Comparison of ENCODE assay signal across 1 cellular context in genomic region chr10:37489658-37490003, GRCh38.
TF ChIP-seq lines count a peak whose summit lies in the region.

No MANE protein-coding gene starts in this region.

TF ChIP-seq in SK-N-SH, 30 proteins besides CTCF, POLR2A, EP300 and RAD21 (continued from another document):
- no peak for TF ChIP-seq TEAD4 (IDR thresholded peaks at IDR 0.05; ENCODE audit: borderline replicate concordance, insufficient read depth)
- no peak for TF ChIP-seq RXRA (IDR thresholded peaks at IDR 0.05; ENCODE audit: borderline replicate concordance, low read depth)
- TF ChIP-seq SIN3A (IDR thresholded peaks at IDR 0.05; ENCODE audit: borderline replicate concordance, low read depth, low read length) = no peak
- TF ChIP-seq, protein P1, sequence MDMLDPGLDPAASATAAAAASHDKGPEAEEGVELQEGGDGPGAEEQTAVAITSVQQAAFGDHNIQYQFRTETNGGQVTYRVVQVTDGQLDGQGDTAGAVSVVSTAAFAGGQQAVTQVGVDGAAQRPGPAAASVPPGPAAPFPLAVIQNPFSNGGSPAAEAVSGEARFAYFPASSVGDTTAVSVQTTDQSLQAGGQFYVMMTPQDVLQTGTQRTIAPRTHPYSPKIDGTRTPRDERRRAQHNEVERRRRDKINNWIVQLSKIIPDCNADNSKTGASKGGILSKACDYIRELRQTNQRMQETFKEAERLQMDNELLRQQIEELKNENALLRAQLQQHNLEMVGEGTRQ (IDR thresholded peaks at IDR 0.05; ENCODE audit: borderline replicate concordance, low read depth, low read length) = no peak
- TF ChIP-seq EZH2phosphoT487 (IDR thresholded peaks at IDR 0.05; ENCODE audit: borderline replicate concordance, low read depth) = no peak
- no peak for TF ChIP-seq NRF1 (IDR thresholded peaks at IDR 0.05; ENCODE audit: low read depth, low read length)
- no peak for TF ChIP-seq TAF1 (IDR thresholded peaks at IDR 0.05; ENCODE audit: borderline replicate concordance, low read depth, low read length)
- TF ChIP-seq TCF12 (IDR thresholded peaks at IDR 0.05) = no peak
- TF ChIP-seq POLR2AphosphoS5 (IDR thresholded peaks at IDR 0.05; ENCODE audit: low read depth, low read length) = no peak
- no peak for TF ChIP-seq RCOR1 (IDR thresholded peaks at IDR 0.05; ENCODE audit: low read length)
- TF ChIP-seq, protein P2, sequence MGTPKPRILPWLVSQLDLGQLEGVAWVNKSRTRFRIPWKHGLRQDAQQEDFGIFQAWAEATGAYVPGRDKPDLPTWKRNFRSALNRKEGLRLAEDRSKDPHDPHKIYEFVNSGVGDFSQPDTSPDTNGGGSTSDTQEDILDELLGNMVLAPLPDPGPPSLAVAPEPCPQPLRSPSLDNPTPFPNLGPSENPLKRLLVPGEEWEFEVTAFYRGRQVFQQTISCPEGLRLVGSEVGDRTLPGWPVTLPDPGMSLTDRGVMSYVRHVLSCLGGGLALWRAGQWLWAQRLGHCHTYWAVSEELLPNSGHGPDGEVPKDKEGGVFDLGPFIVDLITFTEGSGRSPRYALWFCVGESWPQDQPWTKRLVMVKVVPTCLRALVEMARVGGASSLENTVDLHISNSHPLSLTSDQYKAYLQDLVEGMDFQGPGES (IDR thresholded peaks at IDR 0.05; ENCODE audit: low read depth, low read length) = no peak
- no peak for TF ChIP-seq RFX5 (IDR thresholded peaks at IDR 0.05; ENCODE audit: low read length)
- no peak for TF ChIP-seq REST (IDR thresholded peaks at IDR 0.05; ENCODE audit: low read depth, low read length)
